Comparison of ENCODE assay signal across 1 cellular context in the genomic region with DNA sequence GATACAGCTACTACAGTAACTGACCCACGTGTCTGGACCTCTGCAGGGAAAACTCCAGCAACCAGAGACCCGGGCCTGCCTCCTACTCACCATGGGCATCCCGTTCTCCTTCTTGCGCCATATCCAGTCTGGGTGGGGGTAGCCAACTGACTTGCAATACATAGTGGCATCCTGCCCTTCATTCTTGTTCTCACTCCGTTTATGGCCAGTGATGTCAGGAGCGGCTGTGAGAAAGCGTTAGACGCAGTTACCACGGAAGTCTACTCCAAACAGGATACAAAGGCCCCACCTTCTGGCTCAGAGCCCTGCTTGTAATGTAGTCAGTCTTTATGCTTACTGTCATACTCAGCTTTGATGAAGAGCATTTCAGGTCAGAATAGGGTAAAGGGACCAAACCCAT.
TF ChIP-seq lines count a peak whose summit lies in the region.

No MANE protein-coding gene starts in this region.

TF ChIP-seq in PFSK-1, 5 proteins besides CTCF, POLR2A, EP300 and RAD21 (continued from another document):
- 0 out of 4 replicates have a peak, but pooled peaks of 1 of the 2 experiments have one; percentile 13 for TF ChIP-seq REST (IDR thresholded peaks at IDR 0.05; ENCODE audit: insufficient read depth in 1 of 2, low read depth in 2 of 2, low read length in 2 of 2)
